In genomic region chr5:65186646-65187227, GRCh38 we compare ENCODE assay signal across 2 cellular contexts.
TF ChIP-seq lines count a peak whose summit lies in the region.

No MANE protein-coding gene starts in this region.

TF ChIP-seq in IMR-90, 13 proteins besides CTCF, POLR2A, EP300 and RAD21 (continued from another document):
- TF ChIP-seq USF2 (IDR thresholded peaks at IDR 0.05; ENCODE audit: low read depth, low read length), result no peak
- no peak for TF ChIP-seq NFE2L2 (IDR thresholded peaks at IDR 0.05; ENCODE audit: low read depth, low read length)
- no peak for TF ChIP-seq CHD1 (IDR thresholded peaks at IDR 0.05; ENCODE audit: low read depth, low read length)
- TF ChIP-seq FOS (IDR thresholded peaks at IDR 0.05; ENCODE audit: low read depth, low read length), result no peak
- TF ChIP-seq RFX5 (IDR thresholded peaks at IDR 0.05; ENCODE audit: low read depth, low read length), result no peak
- TF ChIP-seq MXI1 (IDR thresholded peaks at IDR 0.05; ENCODE audit: borderline replicate concordance, low read depth, low read length), result no peak
- TF ChIP-seq MAZ (IDR thresholded peaks at IDR 0.05; ENCODE audit: borderline replicate concordance, low read depth, low read length), result no peak

TF ChIP-seq in GM12878, 131 proteins besides CTCF, POLR2A, EP300 and RAD21 (continued from another document):
- TF ChIP-seq MLLT1 (IDR thresholded peaks at IDR 0.05) (no peak), TAF1 (IDR thresholded peaks at IDR 0.05; ENCODE audit: borderline replicate concordance, low read depth, low read length) (no peak), ATF3 (IDR thresholded peaks at IDR 0.05; ENCODE audit: borderline replicate concordance, extremely low read depth, low read depth, low read length) (no peak), GATAD2B (conservative IDR thresholded peaks at IDR 0.05; ENCODE audit: low read depth) (no peak), PAX5 (IDR thresholded peaks at IDR 0.05; ENCODE audit: borderline replicate concordance, low read depth, low read length) (no peak), IRF4 (IDR thresholded peaks at IDR 0.05; ENCODE audit: low read depth, low read length) (no peak), GABPA (IDR thresholded peaks at IDR 0.05; ENCODE audit: low read depth) (no peak), BMI1 (IDR thresholded peaks at IDR 0.05; ENCODE audit: borderline replicate concordance) (no peak), FOXM1 (IDR thresholded peaks at IDR 0.05; ENCODE audit: low read depth, low read length) (no peak), RELB (IDR thresholded peaks at IDR 0.05; ENCODE audit: low read depth) (no peak), TCF3 (IDR thresholded peaks at IDR 0.05; ENCODE audit: borderline replicate concordance, insufficient read depth, low read depth, low read length) (no peak)
